In genomic region chr15:80151576-80151975, GRCh38 we compare ENCODE assay signal across 8 cellular contexts. TPM values are rescaled to one million over a fixed set of nuclear protein-coding genes. Genes with fewer than 3 reads are reported as not detected.
DNase-seq lines count a peak whose midpoint lies in the region; ATAC-seq and TF ChIP-seq lines count a peak whose summit lies in the region.

No MANE protein-coding gene starts in this region.

- peaks cover 21% of the 10 kb centered on the region for H3K36me3 Mint-ChIP-seq in activated CD4-positive, alpha-beta T cell treated with anti-CD3 and anti-CD28 coated beads, Interleukin-2, amount 10 ng/mL, durations not matched to agents 24 days and 14 days (ENCODE audit: low read depth)
- no peaks in the 10 kb centered on the region for H3K36me3 Mint-ChIP-seq in stimulated activated memory B cell treated with anti-CD40 and anti-IgM and Interleukin-4, amounts not matched to agents 10 μg/mL and 1 μg/mL and 100 μg/mL, for 72 hours

- no peak overlapping the region for H3K27ac Mint-ChIP-seq in activated CD4-positive, alpha-beta T cell treated with anti-CD3 and anti-CD28 coated beads, Interleukin-2, amount 10 ng/mL, durations not matched to agents 24 days and 14 days
- no peak overlapping the region for H3K27ac Mint-ChIP-seq in stimulated activated memory B cell treated with anti-CD40 and anti-IgM and Interleukin-4, amounts not matched to agents 10 μg/mL and 1 μg/mL and 100 μg/mL, for 72 hours

- no peak for DNase-seq in activated CD4-positive, alpha-beta T cell treated with anti-CD3 and anti-CD28 coated beads, Interleukin-2, amount 10 ng/mL, durations not matched to agents 24 days and 14 days
- no peak for DNase-seq in activated CD4-positive, alpha-beta T cell treated with anti-CD3 and anti-CD28 coated beads for 4 hours
- no peak for DNase-seq in hepatocyte (ENCODE audit: low spot score)
- DNase-seq in GF-D8 (lab: John Stamatoyannopoulos, UW), result no peak
- DNase-seq in COR-L47 (lab: John Stamatoyannopoulos, UW), result no peak

- TF ChIP-seq CTCF in VCaP (conservative IDR thresholded peaks at IDR 0.05) (no peak), hepatocyte (IDR thresholded peaks at IDR 0.05; ENCODE audit: poor library complexity) (no peak)

- H3K4me1 Mint-ChIP-seq in activated CD4-positive, alpha-beta T cell treated with anti-CD3 and anti-CD28 coated beads, Interleukin-2, amount 10 ng/mL, durations not matched to agents 24 days and 14 days, result peaks cover 33% of the 10 kb centered on the region
- peaks cover 26% of the 10 kb centered on the region for H3K4me1 Mint-ChIP-seq in stimulated activated memory B cell treated with anti-CD40 and anti-IgM and Interleukin-4, amounts not matched to agents 10 μg/mL and 1 μg/mL and 100 μg/mL, for 72 hours

- H3K9me3 Mint-ChIP-seq in activated CD4-positive, alpha-beta T cell treated with anti-CD3 and anti-CD28 coated beads, Interleukin-2, amount 10 ng/mL, durations not matched to agents 24 days and 14 days, result no peaks in the 10 kb centered on the region
- no peaks in the 10 kb centered on the region for H3K9me3 Mint-ChIP-seq in stimulated activated memory B cell treated with anti-CD40 and anti-IgM and Interleukin-4, amounts not matched to agents 10 μg/mL and 1 μg/mL and 100 μg/mL, for 72 hours

- peak overlapping the region; percentile 84 for H3K4me2 ChIP-seq in hepatocyte

- peaks cover 12% of the 10 kb centered on the region for H3K79me2 ChIP-seq in hepatocyte

- H3K4me3 Mint-ChIP-seq in activated CD4-positive, alpha-beta T cell treated with anti-CD3 and anti-CD28 coated beads, Interleukin-2, amount 10 ng/mL, durations not matched to agents 24 days and 14 days, result peak overlapping the region; percentile 85
- peak overlapping the region; percentile 89 for H3K4me3 Mint-ChIP-seq in stimulated activated memory B cell treated with anti-CD40 and anti-IgM and Interleukin-4, amounts not matched to agents 10 μg/mL and 1 μg/mL and 100 μg/mL, for 72 hours

- no peaks in the 10 kb centered on the region for H3K9me3 ChIP-seq in hepatocyte (ENCODE audit: low read depth)

- no peak for ATAC-seq in stimulated activated memory B cell treated with anti-CD40 and anti-IgM and Interleukin-4, amounts not matched to agents 10 μg/mL and 1 μg/mL and 100 μg/mL, for 72 hours
- no peak for ATAC-seq in HG02642 (IDR thresholded peaks at IDR 0.05; ENCODE audit: poor library complexity, unreplicated experiment)

- H2AFZ ChIP-seq in hepatocyte, result peak overlapping the region; percentile 29

- H3K9me2 ChIP-seq in hepatocyte (replicated peaks; ENCODE audit: insufficient read depth), result no peaks in the 10 kb centered on the region

- WGBS in hepatocyte (ENCODE audit: low lambda C conversion rate, missing lambda C conversion rate), result 77% methylated on average over 3 of the region's 3 CpGs

- intact Hi-C loops in activated CD4-positive, alpha-beta T cell treated with anti-CD3 and anti-CD28 coated beads, Interleukin-2, amount 10 ng/mL, durations not matched to agents 24 days and 14 days (cut with micrococcal nuclease), result loop anchor here (10.0 kb wide), 1 partner anchor 257 kb away; the partner anchor contains the start of gene MTHFS

- no peaks in the 10 kb centered on the region for H4K20me1 ChIP-seq in hepatocyte (ENCODE audit: insufficient read depth, poor library complexity, severe bottlenecking)

- H3K27ac ChIP-seq in VCaP, result peak overlapping the region; percentile 47
- H3K27ac ChIP-seq in hepatocyte, result no peak overlapping the region

- peak overlapping the region; percentile 22 for H3K4me3 ChIP-seq in hepatocyte

- peaks cover 15% of the 10 kb centered on the region for H3K4me1 ChIP-seq in hepatocyte (ENCODE audit: insufficient read depth)

- no peaks in the 10 kb centered on the region for H3K27me3 ChIP-seq in hepatocyte

- no peaks in the 10 kb centered on the region for H3K36me3 ChIP-seq in hepatocyte (replicated peaks; ENCODE audit: insufficient read depth, low read depth)

- H3K27me3 Mint-ChIP-seq in activated CD4-positive, alpha-beta T cell treated with anti-CD3 and anti-CD28 coated beads, Interleukin-2, amount 10 ng/mL, durations not matched to agents 24 days and 14 days, result peaks cover 15% of the 10 kb centered on the region
- H3K27me3 Mint-ChIP-seq in stimulated activated memory B cell treated with anti-CD40 and anti-IgM and Interleukin-4, amounts not matched to agents 10 μg/mL and 1 μg/mL and 100 μg/mL, for 72 hours, result no peaks in the 10 kb centered on the region

RNA-seq across cellular contexts. Expression of gene FAH, which starts 1.2 kb away (rescaled TPM):
- total RNA-seq in activated CD4-positive, alpha-beta T cell treated with anti-CD3 and anti-CD28 coated beads, Interleukin-2, amount 10 ng/mL, durations not matched to agents 24 days and 14 days, result 81.7 and 90.5 TPM in 2 replicates
- total RNA-seq in hepatocyte, result 58.0 and 235 TPM in 2 replicates
- 88.1 and 90.5 TPM in 2 replicates for polyA plus RNA-seq in hepatocyte
